12 cellular contexts compared by ENCODE assay signal in genomic region chr19:55679343-55680257, GRCh38. TPM values are rescaled to one million over a fixed set of nuclear protein-coding genes. Genes with fewer than 3 reads are reported as not detected.
DNase-seq lines count a peak whose midpoint lies in the region; ATAC-seq and TF ChIP-seq lines count a peak whose summit lies in the region.
"Had no signal": no experiment of that assay in that cellular context is flagged by ENCODE, and none has a peak within 500 bp of the region (broad histone marks: within the 10 kb centered on the region; RNA-seq: fewer than 3 reads in every experiment).

No MANE protein-coding gene starts in this region.

- H3K27me3 ChIP-seq in BE2C = no peaks in the 10 kb centered on the region

- H3K27ac ChIP-seq in VCaP = peak overlapping the region; percentile 11; the same call in 1 of the 2 replicates

- TF ChIP-seq CTCF in BE2C (IDR thresholded peaks at IDR 0.05; ENCODE audit: low read depth, low read length) = no peak
- no peak for TF ChIP-seq CTCF in VCaP (conservative IDR thresholded peaks at IDR 0.05)

- H3K36me3 ChIP-seq in BE2C = peaks cover 67% of the 10 kb centered on the region

- H3K4me1 ChIP-seq in BE2C = peaks cover 14% of the 10 kb centered on the region

- no peaks in the 10 kb centered on the region for H3K9me3 ChIP-seq in BE2C

- H3K4me3 ChIP-seq in BE2C (ENCODE audit: low read depth, low read length) = no peak overlapping the region

- ATAC-seq in GM21723 (IDR thresholded peaks at IDR 0.05; ENCODE audit: unreplicated experiment) (no peak), GM18502 (IDR thresholded peaks at IDR 0.05; ENCODE audit: poor library complexity, unreplicated experiment) (no peak)

- intact Hi-C loops in posterior vena cava (cut with DNase I) = no loop called here

- DNase-seq in BE2C (peak; percentile 5), ELR (ENCODE audit: low read depth) (peak; percentile 91), iris pigment epithelial cell (ENCODE audit: low read depth) (peak; percentile 39), NCI-H2196 (lab: John Stamatoyannopoulos, UW; ENCODE audit: unreplicated experiment) (no peak), posterior vena cava (ENCODE audit: low spot score) (no peak)
- DNase-seq: cortex of kidney; NCI-H774; occipital lobe; stimulated activated naive CD4-positive, alpha-beta T cell had no signal

RNA-seq across cellular contexts. Expression of gene EPN1, which starts 4.6 kb away (rescaled TPM):
- 358 TPM for polyA plus RNA-seq in BE2C (2012; ENCODE audit: insufficient read depth, insufficient read length, low read depth)
- total RNA-seq in posterior vena cava = 10 to 100 TPM; 75.5 to 76.4 TPM

RNA-seq across cellular contexts. Expression of gene U2AF2, which starts 24.8 kb away (rescaled TPM):
- polyA plus RNA-seq in BE2C (2012; ENCODE audit: insufficient read depth, insufficient read length, low read depth) = 543 TPM
- 10 to 100 TPM; 89.3 to 91.7 TPM for total RNA-seq in posterior vena cava

RNA-seq across cellular contexts. Expression of gene CCDC106, which starts 31.6 kb away (rescaled TPM):
- polyA plus RNA-seq in BE2C (2012; ENCODE audit: insufficient read depth, insufficient read length, low read depth) = 51.0 TPM
- total RNA-seq in posterior vena cava = 10 to 100 TPM in 1 of 2 donors, 1 to 10 TPM in 1; 8.6 to 13.6 TPM

RNA-seq across cellular contexts. Expression of gene ZNF581, which starts 36.2 kb away (rescaled TPM):
- 42.2 TPM for polyA plus RNA-seq in BE2C (2012; ENCODE audit: insufficient read depth, insufficient read length, low read depth)
- 10 to 100 TPM in 1 of 2 donors, 1 to 10 TPM in 1; 8.0 to 12.0 TPM for total RNA-seq in posterior vena cava

RNA-seq across cellular contexts. Expression of gene ZNF580, which starts 38.8 kb away (rescaled TPM):
- 129 TPM for polyA plus RNA-seq in BE2C (2012; ENCODE audit: insufficient read depth, insufficient read length, low read depth)
- 10 to 100 TPM; 32.0 to 36.7 TPM for total RNA-seq in posterior vena cava

Comparison
In these comparisons a context has a peak if more than half of its experiments do, and no peak if none do; other contexts are left out.
1. DNase-seq: peak in BE2C (single experiment), ELR (single experiment) and iris pigment epithelial cell (single experiment); none in NCI-H2196 (single experiment) and posterior vena cava (single experiment).